Comparison of ENCODE assay signal across 10 cellular contexts in genomic region chr12:92552412-92553108, GRCh38.
DNase-seq lines count a peak whose midpoint lies in the region; ATAC-seq and TF ChIP-seq lines count a peak whose summit lies in the region.
"Had no signal": no experiment of that assay in that cellular context is flagged by ENCODE, and none has a peak within 500 bp of the region (broad histone marks: within the 10 kb centered on the region; RNA-seq: fewer than 3 reads in every experiment).

No MANE protein-coding gene starts in this region.

- no peaks in the 10 kb centered on the region for H3K79me2 ChIP-seq in smooth muscle cell (ENCODE audit: low read depth)

- DNase-seq in IMR-90 (peak; percentile 32), astrocyte of the hippocampus (ENCODE audit: low read depth, low spot score) (peak; percentile 26), right atrium auricular region (ENCODE audit: low spot score) (no peak), smooth muscle cell (lab: John Stamatoyannopoulos, UW; ENCODE audit: unreplicated experiment) (no peak), dorsolateral prefrontal cortex (no peak)
- no peak for DNase-seq in effector CD4-positive, alpha-beta T cell
- DNase-seq: posterior cingulate gyrus, SIG-M5 had no signal

- no peak overlapping the region for H3K23ac ChIP-seq in IMR-90 (ENCODE audit: low read depth, low read length)

- intact Hi-C loops in IMR-90 (cut with micrococcal nuclease), result no loop called here
- intact Hi-C loops in dorsolateral prefrontal cortex (cut with DNase I), result no loop called here

- peak overlapping the region; percentile 22; the same call in 1 of the 2 replicates for H2BK120ac ChIP-seq in IMR-90 (ENCODE audit: low read depth, low read length)

- no CpG with 5 or more reads among the region's 3 CpGs for WGBS in IMR-90 (ENCODE audit: extremely low coverage in 2 of 2, insufficient read length in 1 of 2), 2 experiments
- WGBS in smooth muscle cell (ENCODE audit: low lambda C conversion rate), result 97% methylated on average over 3 of the region's 3 CpGs

- H4K8ac ChIP-seq in IMR-90 (ENCODE audit: low read depth in 2 of 2, low read length in 2 of 2), result no peak overlapping the region; a peak in 1 of 4 replicates

- POLR2A ChIA-PET in IMR-90 (lab: Charles Lee; ENCODE audit: unreplicated experiment), result no interaction called here

- TF ChIP-seq CTCF in IMR-90 (conservative IDR thresholded peaks at IDR 0.05; ENCODE audit: low read depth, low read length) (no peak), right atrium auricular region (IDR thresholded peaks at IDR 0.05) (no peak), smooth muscle cell (IDR thresholded peaks at IDR 0.05; ENCODE audit: borderline replicate concordance, insufficient read depth, poor library complexity, severe bottlenecking) (no peak), dorsolateral prefrontal cortex (IDR thresholded peaks at IDR 0.05 in 54 of 56, conservative IDR thresholded peaks at IDR 0.05 in 2 of 56; ENCODE audit: low read depth in 1 of 56, partially characterized antibody in 56 of 56) (no peak)

- no peak for TF ChIP-seq POLR2A in IMR-90 (IDR thresholded peaks at IDR 0.05; ENCODE audit: low read depth, low read length)

- dilution Hi-C loops in IMR-90 (cut with HindIII; ENCODE audit: low sequenced_read_pairs, unreplicated experiment), result no loop called here

- no peaks in the 10 kb centered on the region for H3K79me1 ChIP-seq in IMR-90 (ENCODE audit: low read depth in 1 of 2, low read length in 2 of 2)

- H3F3A ChIP-seq in smooth muscle cell (ENCODE audit: low read depth), result no peaks in the 10 kb centered on the region

- H3K36me3 ChIP-seq in IMR-90 (ENCODE audit: control insufficient read depth, insufficient read depth, low read length) (no peaks in the 10 kb centered on the region), right atrium auricular region (no peaks in the 10 kb centered on the region), smooth muscle cell (ENCODE audit: low read depth) (no peaks in the 10 kb centered on the region)

- no peak overlapping the region for H3K56ac ChIP-seq in IMR-90 (ENCODE audit: extremely low read depth, insufficient read depth, low read length)

- no peak overlapping the region for H4K5ac ChIP-seq in IMR-90 (ENCODE audit: low read depth, low read length)

- H3K9ac ChIP-seq in IMR-90 (ENCODE audit: low read depth, low read length) (no peak overlapping the region), smooth muscle cell (ENCODE audit: low read depth) (peak overlapping the region; percentile 29)

- no peak overlapping the region for H3K4me3 ChIP-seq in IMR-90 (ENCODE audit: insufficient read depth, low read depth, low read length)
- no peak overlapping the region for H3K4me3 ChIP-seq in right atrium auricular region
- no peak overlapping the region for H3K4me3 ChIP-seq in smooth muscle cell
- no peak overlapping the region for H3K4me3 ChIP-seq in dorsolateral prefrontal cortex

- H3K14ac ChIP-seq in IMR-90 (replicated peaks; ENCODE audit: low read depth, low read length), result no peak overlapping the region; the same call in 1 of the 2 replicates

- in situ Hi-C loops in IMR-90 (cut with MboI; ENCODE audit: low sequenced_read_pairs), result no loop called here

- H2AK9ac ChIP-seq in IMR-90 (replicated peaks; ENCODE audit: low read depth, low read length, poor library complexity), result no peak overlapping the region

- H4K20me1 ChIP-seq in IMR-90 (ENCODE audit: insufficient read depth, low read length), result no peaks in the 10 kb centered on the region
- H4K20me1 ChIP-seq in smooth muscle cell (ENCODE audit: low read depth), result no peaks in the 10 kb centered on the region

- no peak overlapping the region for H2BK5ac ChIP-seq in IMR-90 (ENCODE audit: low read depth, low read length, poor library complexity, severe bottlenecking)

- H3K27ac ChIP-seq in IMR-90 (ENCODE audit: insufficient read depth, low read length) (no peak overlapping the region), right atrium auricular region (peak overlapping the region; percentile 84 to 85), smooth muscle cell (ENCODE audit: low read depth) (peak overlapping the region; percentile 81), dorsolateral prefrontal cortex (no peak overlapping the region)

- CTCF ChIA-PET in IMR-90 (lab: Yijun Ruan, JAX), result no interaction called here

- H3K4ac ChIP-seq in IMR-90 (ENCODE audit: low read depth, low read length), result no peak overlapping the region; the same call in 1 of the 2 replicates

- peaks cover 3% of the 10 kb centered on the region for H3K4me1 ChIP-seq in IMR-90 (ENCODE audit: control insufficient read depth, insufficient read depth, low read length)
- H3K4me1 ChIP-seq in right atrium auricular region, result peaks cover 0 to 41% of the 10 kb centered on the region in 2 donors
- H3K4me1 ChIP-seq in smooth muscle cell (ENCODE audit: low read depth), result peaks cover 17% of the 10 kb centered on the region

- BruUV-seq in IMR-90 (replicated peaks; lab: Mats Ljungman, UMichigan), result no TSS peak

- H3K9me3 ChIP-seq in IMR-90 (ENCODE audit: control insufficient read depth, insufficient read depth, low read length) (no peaks in the 10 kb centered on the region), right atrium auricular region (no peaks in the 10 kb centered on the region), smooth muscle cell (replicated peaks; ENCODE audit: low read depth) (no peaks in the 10 kb centered on the region)

- H3K9me1 ChIP-seq in IMR-90 (ENCODE audit: insufficient read depth, low read length), result peaks cover 4% of the 10 kb centered on the region; the same call in 1 of the 2 replicates

- H3K4me2 ChIP-seq in IMR-90 (ENCODE audit: low read depth, low read length) (no peak overlapping the region), smooth muscle cell (peak overlapping the region; percentile 52)

- peak overlapping the region; percentile 21 for H2AFZ ChIP-seq in IMR-90 (replicated peaks; ENCODE audit: low read length, poor library complexity)
- no peak overlapping the region for H2AFZ ChIP-seq in smooth muscle cell (ENCODE audit: low read depth)

- H2AK5ac ChIP-seq in IMR-90 (ENCODE audit: low read depth, low read length), result peak overlapping the region; percentile 62

- H3K18ac ChIP-seq in IMR-90 (ENCODE audit: low read depth, low read length), result no peak overlapping the region

- H2BK15ac ChIP-seq in IMR-90 (ENCODE audit: low read depth, low read length), result 0 out of 3 replicates have a peak overlapping the region, but pooled peaks have one; percentile 40

- H3K27me3 ChIP-seq in IMR-90 (ENCODE audit: control insufficient read depth, insufficient read depth, low read length) (no peaks in the 10 kb centered on the region), right atrium auricular region (no peaks in the 10 kb centered on the region), smooth muscle cell (ENCODE audit: low read depth) (no peaks in the 10 kb centered on the region), dorsolateral prefrontal cortex (no peaks in the 10 kb centered on the region)

- 0 out of 2 replicates have a peak overlapping the region, but pooled peaks have one; percentile 5 for H2BK20ac ChIP-seq in IMR-90 (ENCODE audit: low read depth, low read length)

- no peak overlapping the region for H4K91ac ChIP-seq in IMR-90 (ENCODE audit: insufficient read depth, low read depth, low read length)

- peak; percentile 51 for ATAC-seq in IMR-90 (ENCODE audit: low read depth)
- no peak for ATAC-seq in HG03175 (IDR thresholded peaks at IDR 0.05; ENCODE audit: unreplicated experiment)
- no peak for ATAC-seq in HG03139 (IDR thresholded peaks at IDR 0.05; ENCODE audit: unreplicated experiment)

- no peak for TF ChIP-seq RAD21 in IMR-90 (IDR thresholded peaks at IDR 0.05; ENCODE audit: low read length)

TF ChIP-seq in IMR-90, 13 proteins besides CTCF, POLR2A, EP300 and RAD21:
- no peak for TF ChIP-seq BHLHE40 (IDR thresholded peaks at IDR 0.05; ENCODE audit: low read depth, low read length)
- TF ChIP-seq ELK1 (IDR thresholded peaks at IDR 0.05; ENCODE audit: borderline replicate concordance, low read depth, low read length), result no peak
- TF ChIP-seq RCOR1 (IDR thresholded peaks at IDR 0.05; ENCODE audit: insufficient replicate concordance, low read length), result no peak
- TF ChIP-seq USF2 (IDR thresholded peaks at IDR 0.05; ENCODE audit: low read depth, low read length), result no peak
- TF ChIP-seq MAZ (IDR thresholded peaks at IDR 0.05; ENCODE audit: borderline replicate concordance, low read depth, low read length), result no peak
- no peak for TF ChIP-seq FOS (IDR thresholded peaks at IDR 0.05; ENCODE audit: low read depth, low read length)
- no peak for TF ChIP-seq CHD1 (IDR thresholded peaks at IDR 0.05; ENCODE audit: low read depth, low read length)
- TF ChIP-seq CEBPB (IDR thresholded peaks at IDR 0.05; ENCODE audit: low read depth, low read length), result no peak
- TF ChIP-seq SMC3 (IDR thresholded peaks at IDR 0.05; ENCODE audit: low read depth, low read length), result no peak
- TF ChIP-seq MXI1 (IDR thresholded peaks at IDR 0.05; ENCODE audit: borderline replicate concordance, low read depth, low read length), result no peak
- TF ChIP-seq NFE2L2 (IDR thresholded peaks at IDR 0.05; ENCODE audit: low read depth, low read length), result no peak
- no peak for TF ChIP-seq RFX5 (IDR thresholded peaks at IDR 0.05; ENCODE audit: low read depth, low read length)
- no peak for TF ChIP-seq MAFK (IDR thresholded peaks at IDR 0.05; ENCODE audit: low read depth, low read length)
TF ChIP-seq in IMR-90: peak in this region for 0.

Comparison
In these comparisons a context has a peak if more than half of its experiments do, and no peak if none do; other contexts are left out.
1. DNase-seq: peak in IMR-90 (single experiment) and astrocyte of the hippocampus (single experiment); none in right atrium auricular region (single experiment), smooth muscle cell (single experiment), effector CD4-positive, alpha-beta T cell (single experiment) and dorsolateral prefrontal cortex (0 of 10).
2. H3K27ac ChIP-seq: peak in right atrium auricular region (2 of 2) and smooth muscle cell (single experiment); none in IMR-90 (single experiment) and dorsolateral prefrontal cortex (0 of 59).